ENCODE assay signal across 8 cellular contexts in the genomic region with DNA sequence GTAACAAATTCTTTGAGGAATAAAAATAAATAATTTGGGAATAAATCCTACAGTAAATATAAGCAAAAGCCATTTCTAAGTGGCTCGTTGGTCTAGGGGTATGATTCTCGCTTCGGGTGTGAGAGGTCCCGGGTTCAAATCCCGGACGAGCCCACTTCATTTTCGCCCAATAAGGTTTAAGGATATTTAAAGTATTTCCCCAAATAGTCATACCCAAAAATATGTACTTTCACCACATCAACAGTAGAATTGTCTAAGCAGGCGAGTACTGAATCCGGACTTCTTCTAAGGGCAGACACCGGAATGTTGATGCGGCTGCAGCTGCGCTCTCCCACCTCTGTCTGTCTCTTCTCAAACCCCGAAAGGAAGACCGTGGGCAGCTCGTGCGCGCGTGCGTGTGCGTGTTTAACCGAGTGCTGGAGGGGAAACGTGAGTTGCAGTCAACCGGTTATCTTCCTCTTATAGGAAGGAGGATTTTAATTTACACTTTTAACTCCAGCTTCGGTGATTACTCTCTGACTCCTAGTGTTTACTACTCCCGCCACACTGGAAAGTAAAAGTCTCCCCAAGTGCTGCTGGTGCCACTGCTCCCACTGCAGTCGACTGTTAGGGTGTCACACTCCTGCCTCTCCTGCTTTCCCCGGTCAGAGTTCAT.
DNase-seq lines count a peak whose midpoint lies in the region; FAIRE-seq and TF ChIP-seq lines count a peak whose summit lies in the region.

No MANE protein-coding gene starts in this region.

- no peak overlapping the region for H3K23ac ChIP-seq in H1 (ENCODE audit: insufficient read length)

- H2AFZ ChIP-seq in H1 (ENCODE audit: low read length) (0 out of 2 replicates have a peak overlapping the region, but pooled peaks have one; percentile 47), osteoblast (ENCODE audit: low read length) (peak overlapping the region; percentile 44)

- H3K79me2 ChIP-seq in H1 (ENCODE audit: control insufficient read depth in 1 of 2, insufficient read depth in 2 of 2, low read length in 2 of 2) (no peaks in the 10 kb centered on the region), osteoblast (ENCODE audit: insufficient read depth, low read length) (no peaks in the 10 kb centered on the region)

- H3K4me2 ChIP-seq in H1 (ENCODE audit: insufficient read depth in 1 of 2, low read depth in 2 of 2, low read length in 2 of 2) (peak overlapping the region; percentile 64 to 70), osteoblast (ENCODE audit: insufficient read depth, low read length) (peak overlapping the region; percentile 91)

- no peaks in the 10 kb centered on the region for H3K79me1 ChIP-seq in H1 (ENCODE audit: low read depth, low read length)

- TF ChIP-seq EP300 in H1 (IDR thresholded peaks at IDR 0.05; ENCODE audit: borderline replicate concordance in 1 of 2, low read depth in 2 of 2, low read length in 2 of 2): no peak

- H3K18ac ChIP-seq in H1 (ENCODE audit: extremely low read depth, low read length): no peak overlapping the region

- no peak overlapping the region for H4K8ac ChIP-seq in H1 (ENCODE audit: extremely low read depth, insufficient read depth, low read length)

- peak overlapping the region; percentile 63 for H3K4me3 ChIP-seq in GM12865 (ENCODE audit: low read depth, low read length)
- peak overlapping the region; percentile 81 for H3K4me3 ChIP-seq in HUES6 (ENCODE audit: low read depth, low read length)
- peak overlapping the region; percentile 75 to 95 (median 83) for H3K4me3 ChIP-seq in H1 (ENCODE audit: extremely low read depth in 1 of 4, insufficient read depth in 2 of 4, low read depth in 3 of 4, low read length in 4 of 4)
- H3K4me3 ChIP-seq in osteoblast (ENCODE audit: insufficient read depth, low read length): peak overlapping the region; percentile 57
- no peak overlapping the region for H3K4me3 ChIP-seq in WERI-Rb-1 (ENCODE audit: low read depth, low read length)

- WGBS in H1 (ENCODE audit: extremely low coverage in 1 of 2, insufficient coverage in 1 of 2, insufficient read length in 1 of 2, insufficient replicate concordance in 2 of 2, low coverage in 1 of 2, low lambda C conversion rate in 2 of 2, missing lambda C conversion rate in 1 of 2), 2 experiments: 4% methylated on average over 27 of the region's 27 CpGs; no CpG with 5 or more reads in 1 of the 2 experiments

- TF ChIP-seq CTCF in GM12865 (IDR thresholded peaks at IDR 0.05; ENCODE audit: insufficient read depth, low read depth, low read length, missing control alignments): no peak
- no peak for TF ChIP-seq CTCF in H1 (IDR thresholded peaks at IDR 0.05; ENCODE audit: control extremely low read depth in 1 of 3, insufficient read depth in 1 of 3, low read depth in 1 of 3, low read length in 3 of 3)
- no peak for TF ChIP-seq CTCF in osteoblast (IDR thresholded peaks at IDR 0.05; ENCODE audit: extremely low read depth, low read depth, low read length)
- no peak for TF ChIP-seq CTCF in WERI-Rb-1 (IDR thresholded peaks at IDR 0.05; ENCODE audit: low read depth, low read length)

- no peak overlapping the region for H3K56ac ChIP-seq in H1 (replicated peaks; ENCODE audit: insufficient read length, low read depth, low read length)

- no peak overlapping the region for H4K5ac ChIP-seq in H1 (ENCODE audit: insufficient read length, low read depth, low read length)

- H3K27ac ChIP-seq in HUES6 (ENCODE audit: low read depth, low read length): no peak overlapping the region
- H3K27ac ChIP-seq in H1 (ENCODE audit: low read depth, low read length): no peak overlapping the region
- H3K27ac ChIP-seq in osteoblast (ENCODE audit: low read depth, low read length): no peak overlapping the region
- H3K27ac ChIP-seq in WERI-Rb-1: no peak overlapping the region

- POLR2A ChIA-PET in H1 (lab: Charles Lee; ENCODE audit: partially characterized antibody): interaction anchor here (1.1 kb wide), 1 partner anchor 10 kb away, joined by 3 read pairs; no protein-coding TSS in a partner anchor

- H3K27me3 ChIP-seq in HUES6 (ENCODE audit: control insufficient read depth, insufficient read depth, low read length) (peaks cover 11% of the 10 kb centered on the region), H1 (replicated peaks in 1 of 4; ENCODE audit: control insufficient read depth in 3 of 4, extremely low read depth in 1 of 4, insufficient read depth in 3 of 4, low read length in 3 of 4) (no peaks in the 10 kb centered on the region; a peak in 1 of 7 replicates), osteoblast (ENCODE audit: insufficient read depth, low read length) (no peaks in the 10 kb centered on the region), WERI-Rb-1 (ENCODE audit: insufficient read depth, low read depth, severe bottlenecking) (peaks cover 93% of the 10 kb centered on the region)

- peaks cover 3% of the 10 kb centered on the region for H3K23me2 ChIP-seq in H1 (ENCODE audit: low read depth, low read length)

- FAIRE-seq in A204.1 (lab: Jason Lieb, UNC) (peak; percentile 98), H1 (lab: Jason Lieb, UNC) (peak; percentile 79)

- 0 out of 4 replicates have a peak, but pooled peaks of 1 of the 2 experiments have one; percentile 0 for TF ChIP-seq RAD21 in H1 (IDR thresholded peaks at IDR 0.05 in 1 of 2, conservative IDR thresholded peaks at IDR 0.05 in 1 of 2; ENCODE audit: low read depth in 2 of 2, low read length in 2 of 2)

- H3K4me1 ChIP-seq in HUES6 (ENCODE audit: control insufficient read depth, insufficient read depth, low read length) (no peaks in the 10 kb centered on the region), H1 (replicated peaks in 1 of 4; ENCODE audit: control insufficient read depth in 3 of 4, insufficient read depth in 4 of 4, low read length in 3 of 4) (no peaks in the 10 kb centered on the region; a peak in 2 of 7 replicates), osteoblast (ENCODE audit: insufficient read depth, low read length) (peaks cover 7% of the 10 kb centered on the region)

- H4K91ac ChIP-seq in H1 (replicated peaks; ENCODE audit: insufficient read length, low read length): no peak overlapping the region

- H2BK5ac ChIP-seq in H1 (ENCODE audit: low read depth, low read length): no peak overlapping the region

- H3K9ac ChIP-seq in HUES6 (ENCODE audit: low read length) (peak overlapping the region; percentile 52), H1 (replicated peaks in 1 of 4; ENCODE audit: extremely low read depth in 1 of 4, low read depth in 3 of 4, low read length in 3 of 4) (peak overlapping the region in 3 of 4 experiments; percentile 33 to 44 (median 42); a peak in 4 of 7 replicates)

- no peak overlapping the region for H3K14ac ChIP-seq in H1 (ENCODE audit: insufficient read length)

- no peak overlapping the region for H2BK12ac ChIP-seq in H1 (ENCODE audit: low read depth, low read length)

- H3K9me3 ChIP-seq in HUES6 (ENCODE audit: control insufficient read depth, insufficient read depth, low read depth, low read length) (no peaks in the 10 kb centered on the region), H1 (ENCODE audit: insufficient read depth in 2 of 2, low read depth in 1 of 2, low read length in 1 of 2) (no peaks in the 10 kb centered on the region), osteoblast (ENCODE audit: low read depth, low read length) (no peaks in the 10 kb centered on the region), WERI-Rb-1 (ENCODE audit: severe bottlenecking) (peaks cover 10% of the 10 kb centered on the region)

- H3K36me3 ChIP-seq in HUES6 (ENCODE audit: control insufficient read depth, insufficient read depth, low read length): no peaks in the 10 kb centered on the region
- no peaks in the 10 kb centered on the region for H3K36me3 ChIP-seq in H1 (ENCODE audit: control insufficient read depth in 2 of 4, insufficient read depth in 4 of 4, low read length in 3 of 4)
- no peaks in the 10 kb centered on the region for H3K36me3 ChIP-seq in osteoblast (ENCODE audit: insufficient read depth, low read length)
- H3K36me3 ChIP-seq in WERI-Rb-1: no peaks in the 10 kb centered on the region

- H2BK15ac ChIP-seq in H1 (ENCODE audit: low read length): no peak overlapping the region

- H2BK120ac ChIP-seq in H1 (replicated peaks; ENCODE audit: low read depth, low read length): no peak overlapping the region

- no peak for TF ChIP-seq POLR2A in H1 (IDR thresholded peaks at IDR 0.05; ENCODE audit: control extremely low read depth in 1 of 2, low read depth in 2 of 2, low read length in 2 of 2)

- H2BK20ac ChIP-seq in H1 (ENCODE audit: low read length): no peak overlapping the region

- H4K20me1 ChIP-seq in H1 (replicated peaks in 1 of 2; ENCODE audit: control insufficient read depth in 1 of 2, insufficient read depth in 2 of 2, low read length in 2 of 2): peaks cover 0 to 3% of the 10 kb centered on the region in 2 experiments
- H4K20me1 ChIP-seq in osteoblast (ENCODE audit: insufficient read depth, low read length): no peaks in the 10 kb centered on the region

- no peak overlapping the region for H2AK5ac ChIP-seq in H1 (ENCODE audit: low read depth, low read length)

- CTCF ChIA-PET in H1 (lab: Charles Lee; ENCODE audit: partially characterized antibody): interaction anchor here (0.6 to 1.5 kb wide), 2 partner anchors 13 to 251 kb away, joined by 5 read pairs; no protein-coding TSS in a partner anchor

- H3K4ac ChIP-seq in H1 (replicated peaks; ENCODE audit: insufficient read length, low read depth, low read length): no peak overlapping the region

- DNase-seq in GM12865 (ENCODE audit: low read depth) (peak; percentile 91), SKM-1 treated with dmso at 0.1 percent for 144 hours (lab: John Stamatoyannopoulos, UW; ENCODE audit: unreplicated experiment) (peak; percentile 66), H1 (ENCODE audit: low read depth in 1 of 2, low spot score in 2 of 2) (peak; percentile 38 to 72), osteoblast (ENCODE audit: insufficient read length, low spot score, missing footprints) (peak; percentile 91), WERI-Rb-1 (no peak), NCI-H1436 treated with DMSO at 0.1 percent for 48 hours (lab: John Stamatoyannopoulos, UW) (no peak)

TF ChIP-seq in H1, 55 proteins besides CTCF, POLR2A, EP300 and RAD21 (continues in another document):
- peak; percentile 73; the same call in 1 of the 2 replicates for TF ChIP-seq MAFK (IDR thresholded peaks at IDR 0.05; ENCODE audit: low read depth, low read length)
- TF ChIP-seq GTF2F1 (IDR thresholded peaks at IDR 0.05; ENCODE audit: borderline replicate concordance, low read depth, low read length): no peak
- peak; percentile 68 for TF ChIP-seq KDM4A (IDR thresholded peaks at IDR 0.05; ENCODE audit: low read depth, low read length, severe bottlenecking)
- TF ChIP-seq TAF1 (IDR thresholded peaks at IDR 0.05; ENCODE audit: low read depth, low read length): no peak
- TF ChIP-seq HDAC6 (IDR thresholded peaks at IDR 0.05; ENCODE audit: low read depth, low read length): no peak
- TF ChIP-seq ASH2L (IDR thresholded peaks at IDR 0.05; ENCODE audit: low read length): peak; percentile 95
- TF ChIP-seq SRF (IDR thresholded peaks at IDR 0.05; ENCODE audit: low read depth, low read length): no peak
- peak in 1 of 2 experiments; percentile 59; a peak in 2 of 4 replicates for TF ChIP-seq HDAC2 (IDR thresholded peaks at IDR 0.05; ENCODE audit: borderline replicate concordance in 1 of 2, low read depth in 2 of 2, low read length in 2 of 2)

Comparison
In these comparisons a context has a peak if more than half of its experiments do, and no peak if none do; other contexts are left out.
1. DNase-seq: peak in GM12865 (single experiment), SKM-1 treated with dmso at 0.1 percent for 144 hours (single experiment), H1 (2 of 2) and osteoblast (single experiment); none in WERI-Rb-1 (single experiment) and NCI-H1436 treated with DMSO at 0.1 percent for 48 hours (single experiment).